Comparison of ENCODE assay signal across 21 cellular contexts in the genomic region with DNA sequence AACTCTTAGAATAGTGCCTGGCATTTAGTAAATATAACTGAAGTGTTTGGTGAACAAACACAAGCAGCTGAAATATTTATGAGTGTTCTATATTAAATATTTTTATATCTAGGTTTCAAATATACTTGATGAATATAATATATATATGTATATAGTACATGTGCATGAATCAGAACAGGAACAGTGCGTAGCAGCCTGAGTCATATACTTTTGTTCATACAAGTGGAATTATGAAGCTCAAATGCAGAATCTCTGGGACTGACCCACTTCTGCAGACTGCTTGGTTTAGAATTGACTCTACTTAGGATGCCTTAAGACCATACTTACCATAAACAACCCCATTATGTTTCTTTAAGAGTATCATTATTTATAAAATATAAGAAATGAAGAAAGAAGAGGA.
"Had no signal": no experiment of that assay in that cellular context is flagged by ENCODE, and none has a peak within 500 bp of the region (broad histone marks: within the 10 kb centered on the region; RNA-seq: fewer than 3 reads in every experiment).

No MANE protein-coding gene starts in this region.

- H3K27ac ChIP-seq: KMS-11, SJCRH30 had no signal

- FAIRE-seq: HepG2, K562 had no signal

- DNase-seq: Kasumi-1, MM.1S, NCI-H1092 treated with DMSO at 0.1 percent for 48 hours, NCI-H1436, NCI-H187, NCI-H2029, NCI-H2081 treated with DMSO at 0.1 percent for 48 hours, NCI-H2171, NCI-H226, NCI-H446, NCI-H510A, NCI-H524 treated with DMSO at 0.1 percent for 48 hours, NCI-H774, SHP77 treated with DMSO at 0.1 percent for 48 hours, SJCRH30 had no signal

- H3K4me2 ChIP-seq: KMS-11 had no signal

- H3K36me3 ChIP-seq: SJCRH30 had no signal

- H3K4me3 ChIP-seq: K562, SJCRH30 had no signal

- H3K4me1 ChIP-seq: SJCRH30 had no signal

- H3K9me3 ChIP-seq: SJCRH30 had no signal

- H3K9ac ChIP-seq: KMS-11 had no signal

- ATAC-seq: HepG2, K562, Panc1, Right ventricle myocardium inferior, SK-N-SH treated with all-trans-retinoic acid at 6 μM for 48 hours had no signal
